In the genomic region with DNA sequence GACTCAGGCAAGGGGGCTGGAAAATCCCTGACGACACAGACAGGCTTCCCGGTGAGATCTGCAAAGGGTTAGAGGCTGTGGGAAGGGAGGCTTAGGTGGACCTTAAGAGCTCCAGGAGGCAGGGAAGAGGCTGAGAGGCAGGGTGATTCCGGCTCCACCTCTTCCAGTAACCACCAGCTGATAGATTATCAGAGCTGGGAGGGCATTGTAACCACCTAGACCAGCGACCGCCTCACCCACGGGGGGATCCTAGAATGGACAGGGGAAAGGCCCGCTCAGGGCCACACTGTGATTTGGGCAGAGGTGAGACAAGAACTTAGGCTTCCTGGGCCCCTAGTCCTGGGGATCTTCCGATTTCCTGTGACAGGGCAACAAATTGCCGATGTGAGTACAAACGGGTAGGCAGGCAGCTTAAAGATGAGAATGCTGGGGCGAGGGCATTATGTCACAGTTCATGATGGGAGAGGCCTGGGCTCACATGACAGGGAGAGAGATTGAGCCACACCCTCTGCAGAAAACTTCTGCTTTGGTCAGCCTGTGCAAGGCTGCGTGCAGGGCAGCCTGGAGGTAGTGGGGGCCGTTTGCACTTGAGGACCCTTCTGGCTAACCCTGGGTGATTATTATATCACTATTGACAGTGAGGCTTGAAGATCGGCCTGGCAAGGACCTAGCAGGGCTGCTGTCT, we compare ENCODE assay signal across 1 cellular context.
TF ChIP-seq lines count a peak whose summit lies in the region.

No MANE protein-coding gene starts in this region.

TF ChIP-seq in HepG2, 621 proteins besides CTCF, POLR2A, EP300 and RAD21:
- TF ChIP-seq ZNF12 (CRISPR knock-in tag; IDR thresholded peaks at IDR 0.05) (no peak), CBX5 (CRISPR knock-in tag; IDR thresholded peaks at IDR 0.05; ENCODE audit: borderline replicate concordance) (no peak), ZNF614 (CRISPR knock-in tag; IDR thresholded peaks at IDR 0.05; ENCODE audit: borderline replicate concordance) (no peak), ELF4 (CRISPR knock-in tag; IDR thresholded peaks at IDR 0.05; ENCODE audit: borderline replicate concordance) (no peak), ISL2 (CRISPR knock-in tag; IDR thresholded peaks at IDR 0.05) (no peak), ATRX (CRISPR knock-in tag; IDR thresholded peaks at IDR 0.05; ENCODE audit: borderline replicate concordance) (no peak), ZKSCAN5 (CRISPR knock-in tag; IDR thresholded peaks at IDR 0.05) (no peak), ZNF317 (CRISPR knock-in tag; IDR thresholded peaks at IDR 0.05) (no peak), SP2 (CRISPR knock-in tag; IDR thresholded peaks at IDR 0.05) (no peak), ZNF264 (CRISPR knock-in tag; IDR thresholded peaks at IDR 0.05) (no peak), EED (CRISPR knock-in tag; IDR thresholded peaks at IDR 0.05) (no peak), TBL1XR1 (IDR thresholded peaks at IDR 0.05; ENCODE audit: borderline replicate concordance, low read length, partially characterized antibody) (no peak), ZNF768 (CRISPR knock-in tag; IDR thresholded peaks at IDR 0.05) (no peak), HOXA9 (CRISPR knock-in tag; IDR thresholded peaks at IDR 0.05; ENCODE audit: borderline replicate concordance) (no peak), TAF15 (IDR thresholded peaks at IDR 0.05; ENCODE audit: low read depth, low read length, poor library complexity, severe bottlenecking) (no peak), ZNF616 (CRISPR knock-in tag; IDR thresholded peaks at IDR 0.05; ENCODE audit: low read depth) (no peak), YY1 (IDR thresholded peaks at IDR 0.05; ENCODE audit: insufficient read depth, insufficient replicate concordance, low read depth, low read length) (no peak)
- TF ChIP-seq, protein P1, sequence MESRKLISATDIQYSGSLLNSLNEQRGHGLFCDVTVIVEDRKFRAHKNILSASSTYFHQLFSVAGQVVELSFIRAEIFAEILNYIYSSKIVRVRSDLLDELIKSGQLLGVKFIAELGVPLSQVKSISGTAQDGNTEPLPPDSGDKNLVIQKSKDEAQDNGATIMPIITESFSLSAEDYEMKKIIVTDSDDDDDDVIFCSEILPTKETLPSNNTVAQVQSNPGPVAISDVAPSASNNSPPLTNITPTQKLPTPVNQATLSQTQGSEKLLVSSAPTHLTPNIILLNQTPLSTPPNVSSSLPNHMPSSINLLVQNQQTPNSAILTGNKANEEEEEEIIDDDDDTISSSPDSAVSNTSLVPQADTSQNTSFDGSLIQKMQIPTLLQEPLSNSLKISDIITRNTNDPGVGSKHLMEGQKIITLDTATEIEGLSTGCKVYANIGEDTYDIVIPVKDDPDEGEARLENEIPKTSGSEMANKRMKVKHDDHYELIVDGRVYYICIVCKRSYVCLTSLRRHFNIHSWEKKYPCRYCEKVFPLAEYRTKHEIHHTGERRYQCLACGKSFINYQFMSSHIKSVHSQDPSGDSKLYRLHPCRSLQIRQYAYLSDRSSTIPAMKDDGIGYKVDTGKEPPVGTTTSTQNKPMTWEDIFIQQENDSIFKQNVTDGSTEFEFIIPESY (CRISPR knock-in tag; IDR thresholded peaks at IDR 0.05), result no peak
- TF ChIP-seq, protein P2, sequence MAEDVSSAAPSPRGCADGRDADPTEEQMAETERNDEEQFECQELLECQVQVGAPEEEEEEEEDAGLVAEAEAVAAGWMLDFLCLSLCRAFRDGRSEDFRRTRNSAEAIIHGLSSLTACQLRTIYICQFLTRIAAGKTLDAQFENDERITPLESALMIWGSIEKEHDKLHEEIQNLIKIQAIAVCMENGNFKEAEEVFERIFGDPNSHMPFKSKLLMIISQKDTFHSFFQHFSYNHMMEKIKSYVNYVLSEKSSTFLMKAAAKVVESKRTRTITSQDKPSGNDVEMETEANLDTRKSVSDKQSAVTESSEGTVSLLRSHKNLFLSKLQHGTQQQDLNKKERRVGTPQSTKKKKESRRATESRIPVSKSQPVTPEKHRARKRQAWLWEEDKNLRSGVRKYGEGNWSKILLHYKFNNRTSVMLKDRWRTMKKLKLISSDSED (CRISPR knock-in tag; IDR thresholded peaks at IDR 0.05), result no peak
- TF ChIP-seq, protein P3, sequence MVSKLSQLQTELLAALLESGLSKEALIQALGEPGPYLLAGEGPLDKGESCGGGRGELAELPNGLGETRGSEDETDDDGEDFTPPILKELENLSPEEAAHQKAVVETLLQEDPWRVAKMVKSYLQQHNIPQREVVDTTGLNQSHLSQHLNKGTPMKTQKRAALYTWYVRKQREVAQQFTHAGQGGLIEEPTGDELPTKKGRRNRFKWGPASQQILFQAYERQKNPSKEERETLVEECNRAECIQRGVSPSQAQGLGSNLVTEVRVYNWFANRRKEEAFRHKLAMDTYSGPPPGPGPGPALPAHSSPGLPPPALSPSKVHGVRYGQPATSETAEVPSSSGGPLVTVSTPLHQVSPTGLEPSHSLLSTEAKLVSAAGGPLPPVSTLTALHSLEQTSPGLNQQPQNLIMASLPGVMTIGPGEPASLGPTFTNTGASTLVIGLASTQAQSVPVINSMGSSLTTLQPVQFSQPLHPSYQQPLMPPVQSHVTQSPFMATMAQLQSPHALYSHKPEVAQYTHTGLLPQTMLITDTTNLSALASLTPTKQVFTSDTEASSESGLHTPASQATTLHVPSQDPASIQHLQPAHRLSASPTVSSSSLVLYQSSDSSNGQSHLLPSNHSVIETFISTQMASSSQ (IDR thresholded peaks at IDR 0.05; ENCODE audit: low read depth), result no peak
- TF ChIP-seq, protein P3 (CRISPR knock-in tag; IDR thresholded peaks at IDR 0.05; ENCODE audit: borderline replicate concordance), result no peak
